21 cellular contexts compared by ENCODE assay signal in genomic region chr10:86829472-86829871, GRCh38.
DNase-seq lines count a peak whose midpoint lies in the region; ATAC-seq, FAIRE-seq and TF ChIP-seq lines count a peak whose summit lies in the region.
"Had no signal": no experiment of that assay in that cellular context is flagged by ENCODE, and none has a peak within 500 bp of the region (broad histone marks: within the 10 kb centered on the region; RNA-seq: fewer than 3 reads in every experiment).

No MANE protein-coding gene starts in this region.

- dilution Hi-C loops in mammary epithelial cell (cut with HindIII; ENCODE audit: low sequenced_read_pairs): no loop called here

- H3K4me1 ChIP-seq in mammary epithelial cell (ENCODE audit: insufficient read depth, low read length) (no peaks in the 10 kb centered on the region), tibial nerve (peaks cover 0 to 53% (median 0%) of the 10 kb centered on the region in 4 donors)
- H3K4me1 ChIP-seq: SJCRH30 had no signal

- intact Hi-C loops in MCF 10A (cut with micrococcal nuclease): no loop called here
- intact Hi-C loops in mammary epithelial cell (cut with micrococcal nuclease): no loop called here

- H3K4me1 Mint-ChIP-seq in MCF 10A (ENCODE audit: insufficient read depth, unreplicated experiment): peaks cover 18% of the 10 kb centered on the region
- peaks cover 49% of the 10 kb centered on the region for H3K4me1 Mint-ChIP-seq in brain
- H3K4me1 Mint-ChIP-seq in nephron progenitor cell: peaks cover 26% of the 10 kb centered on the region
- H3K4me1 Mint-ChIP-seq: activated CD4-positive, alpha-beta T cell treated with anti-CD3 and anti-CD28 coated beads, Interleukin-2, amount 10 ng/mL, durations not matched to agents 24 days and 14 days had no signal

- peak; percentile 20 for FAIRE-seq in urothelium cell line (lab: Jason Lieb, UNC)
- FAIRE-seq: keratinocyte had no signal

- no TSS peak for BruUV-seq in MCF 10A (replicated peaks; lab: Mats Ljungman, UMichigan)
- no TSS peak for BruUV-seq in mammary epithelial cell (replicated peaks; lab: Mats Ljungman, UMichigan)

- DNase-seq in MCF 10A (ENCODE audit: unreplicated experiment) (no peak), mammary epithelial cell (no peak), nephron progenitor cell (no peak), urothelium cell line (ENCODE audit: low spot score) (no peak), tibial nerve (ENCODE audit: low spot score in 2 of 2) (no peak)
- DNase-seq: activated CD4-positive, alpha-beta T cell treated with anti-CD3 and anti-CD28 coated beads, Interleukin-2, amount 10 ng/mL, durations not matched to agents 24 days and 14 days; aorta; COR-L47; DND-41; foreskin melanocyte; NCI-H2107; NCI-H510A; NK-92 treated with Interleukin-12 subunit alpha and Interleukin-12 subunit beta, amount 100 ng/mL, for 24 hours; Peyer's patch; SJCRH30 had no signal

- H2AFZ ChIP-seq in mammary epithelial cell (ENCODE audit: low read depth, low read length): no peak overlapping the region

- H3K4me3 ChIP-seq in mammary epithelial cell (replicated peaks in 1 of 3; ENCODE audit: insufficient read depth in 1 of 3, low read depth in 2 of 3, low read length in 3 of 3) (no peak overlapping the region), tibial nerve (no peak overlapping the region)
- H3K4me3 ChIP-seq: Peyer's patch, SJCRH30 had no signal

- no peak for TF ChIP-seq EP300 in tibial nerve (IDR thresholded peaks at IDR 0.05)

- TF ChIP-seq CTCF in MCF 10A (IDR thresholded peaks at IDR 0.05; ENCODE audit: unreplicated experiment): no peak
- TF ChIP-seq CTCF in mammary epithelial cell (conservative IDR thresholded peaks at IDR 0.05 in 1 of 2, IDR thresholded peaks at IDR 0.05 in 1 of 2; ENCODE audit: extremely low read depth in 1 of 2, insufficient read depth in 1 of 2, low read depth in 1 of 2, low read length in 2 of 2): no peak
- no peak for TF ChIP-seq CTCF in brain (conservative IDR thresholded peaks at IDR 0.05)
- TF ChIP-seq CTCF in nephron progenitor cell (IDR thresholded peaks at IDR 0.05): no peak
- TF ChIP-seq CTCF in tibial nerve (IDR thresholded peaks at IDR 0.05): no peak

- peaks cover 71% of the 10 kb centered on the region for H3K79me2 ChIP-seq in mammary epithelial cell (ENCODE audit: insufficient read depth, low read length)

- H3K27me3 ChIP-seq in mammary epithelial cell (ENCODE audit: insufficient read depth, low read length) (no peaks in the 10 kb centered on the region), tibial nerve (no peaks in the 10 kb centered on the region)
- H3K27me3 ChIP-seq: Peyer's patch, SJCRH30 had no signal

- peaks cover 2% of the 10 kb centered on the region for H4K20me1 ChIP-seq in mammary epithelial cell (ENCODE audit: insufficient read depth, low read length)

- no peak overlapping the region for H3K9ac ChIP-seq in mammary epithelial cell (ENCODE audit: insufficient read depth, low read length)

- POLR2A ChIA-PET in MCF 10A (lab: Yijun Ruan, JAX): interaction anchor here (1.2 to 2.3 kb wide), 3 partner anchors 9 to 22 kb away, joined by 3 to 5 read pairs (median 5); no protein-coding TSS in a partner anchor

- WGBS in mammary epithelial cell (ENCODE audit: low coverage, missing lambda C conversion rate): 87% methylated on average over 2 of the region's 2 CpGs
- WGBS in tibial nerve, 2 donors: 17 to 44% methylated on average over 2 of the region's 2 CpGs

- H3K9me3 Mint-ChIP-seq in MCF 10A (ENCODE audit: unreplicated experiment): no peaks in the 10 kb centered on the region
- peaks cover 0 to 5% (median 0%) of the 10 kb centered on the region in 5 experiments for H3K9me3 Mint-ChIP-seq in brain
- H3K9me3 Mint-ChIP-seq in nephron progenitor cell: no peaks in the 10 kb centered on the region
- H3K9me3 Mint-ChIP-seq: activated CD4-positive, alpha-beta T cell treated with anti-CD3 and anti-CD28 coated beads, Interleukin-2, amount 10 ng/mL, durations not matched to agents 24 days and 14 days; activated naive CD4-positive, alpha-beta T cell treated with anti-CD3 and anti-CD28 coated beads, Interleukin-2, amount 50 U/mL, for 24 hours; IgD-negative memory B cell had no signal

- H3K4me3 Mint-ChIP-seq in MCF 10A (ENCODE audit: unreplicated experiment) (no peak overlapping the region), brain (peak overlapping the region in 1 of 5 experiments; percentile 44), nephron progenitor cell (no peak overlapping the region)
- H3K4me3 Mint-ChIP-seq: activated CD4-positive, alpha-beta T cell treated with anti-CD3 and anti-CD28 coated beads, Interleukin-2, amount 10 ng/mL, durations not matched to agents 24 days and 14 days; activated naive CD4-positive, alpha-beta T cell treated with anti-CD3 and anti-CD28 coated beads, Interleukin-2, amount 50 U/mL, for 24 hours; IgD-negative memory B cell had no signal

- H3K27ac Mint-ChIP-seq in MCF 10A (ENCODE audit: low read depth, unreplicated experiment): peak overlapping the region; percentile 30
- peak overlapping the region in 4 of 5 experiments; percentile 4 to 77 (median 30) for H3K27ac Mint-ChIP-seq in brain
- peak overlapping the region; percentile 74 for H3K27ac Mint-ChIP-seq in nephron progenitor cell
- H3K27ac Mint-ChIP-seq: activated CD4-positive, alpha-beta T cell treated with anti-CD3 and anti-CD28 coated beads, Interleukin-2, amount 10 ng/mL, durations not matched to agents 24 days and 14 days; activated naive CD4-positive, alpha-beta T cell treated with anti-CD3 and anti-CD28 coated beads, Interleukin-2, amount 50 U/mL, for 24 hours; IgD-negative memory B cell had no signal

- H3K27me3 Mint-ChIP-seq in MCF 10A (ENCODE audit: insufficient read depth, unreplicated experiment) (no peaks in the 10 kb centered on the region), brain (no peaks in the 10 kb centered on the region), nephron progenitor cell (ENCODE audit: low read depth, poor library complexity) (peaks cover under 1% of the 10 kb centered on the region)
- H3K27me3 Mint-ChIP-seq: activated naive CD4-positive, alpha-beta T cell treated with anti-CD3 and anti-CD28 coated beads, Interleukin-2, amount 50 U/mL, for 24 hours; IgD-negative memory B cell had no signal

- H3K36me3 ChIP-seq in mammary epithelial cell (ENCODE audit: insufficient read depth, low read length) (no peaks in the 10 kb centered on the region), tibial nerve (no peaks in the 10 kb centered on the region)
- H3K36me3 ChIP-seq: Peyer's patch, SJCRH30 had no signal

- H3K27ac ChIP-seq in mammary epithelial cell (ENCODE audit: insufficient read depth, low read depth, low read length) (no peak overlapping the region), tibial nerve (no peak overlapping the region)
- H3K27ac ChIP-seq: Peyer's patch, SJCRH30 had no signal

- ATAC-seq in HG02885 (IDR thresholded peaks at IDR 0.05; ENCODE audit: poor library complexity, unreplicated experiment) (no peak), HG03280 (IDR thresholded peaks at IDR 0.05; ENCODE audit: unreplicated experiment) (no peak)

- no peak overlapping the region for H3K4me2 ChIP-seq in mammary epithelial cell (ENCODE audit: insufficient read depth, low read depth, low read length)

- no peaks in the 10 kb centered on the region for H3K9me3 ChIP-seq in mammary epithelial cell (replicated peaks; ENCODE audit: insufficient read depth, low read length)
- no peaks in the 10 kb centered on the region for H3K9me3 ChIP-seq in tibial nerve
- H3K9me3 ChIP-seq: Peyer's patch, SJCRH30 had no signal

- in situ Hi-C loops in mammary epithelial cell (cut with MboI; ENCODE audit: low sequenced_read_pairs in 2 of 2): no loop called here

- H3K36me3 Mint-ChIP-seq in MCF 10A (ENCODE audit: insufficient read depth, unreplicated experiment): no peaks in the 10 kb centered on the region
- peaks cover 24% of the 10 kb centered on the region for H3K36me3 Mint-ChIP-seq in brain
- peaks cover 10% of the 10 kb centered on the region for H3K36me3 Mint-ChIP-seq in nephron progenitor cell (ENCODE audit: low read depth)
- H3K36me3 Mint-ChIP-seq: activated naive CD4-positive, alpha-beta T cell treated with anti-CD3 and anti-CD28 coated beads, Interleukin-2, amount 50 U/mL, for 24 hours had no signal

- CTCF ChIA-PET in MCF 10A (lab: Yijun Ruan, JAX) (interaction anchor here (0.6 kb wide), 1 partner anchor 428 kb away, joined by 4 read pairs; no protein-coding TSS in a partner anchor), mammary epithelial cell (lab: Charles Lee; ENCODE audit: low non-redundant PET) (no interaction called here)

- TF ChIP-seq POLR2A in tibial nerve (IDR thresholded peaks at IDR 0.05): no peak
